ENCODE assay signal across 17 cellular contexts in genomic region chr3:133824961-133825485, GRCh38. TPM values are rescaled to one million over a fixed set of nuclear protein-coding genes. Genes with fewer than 3 reads are reported as not detected.
DNase-seq lines count a peak whose midpoint lies in the region; ATAC-seq and TF ChIP-seq lines count a peak whose summit lies in the region.
"Had no signal": no experiment of that assay in that cellular context is flagged by ENCODE, and none has a peak within 500 bp of the region (broad histone marks: within the 10 kb centered on the region; RNA-seq: fewer than 3 reads in every experiment).

No MANE protein-coding gene starts in this region.

- H4K20me1 ChIP-seq in GM23338 (replicated peaks; ENCODE audit: insufficient read depth), result no peaks in the 10 kb centered on the region; the same call in 1 of the 2 replicates

- no peaks in the 10 kb centered on the region for H3K27me3 ChIP-seq in GM23338 (ENCODE audit: insufficient read depth)

- H3K4me3 Mint-ChIP-seq in activated CD8-positive, alpha-beta memory T cell treated with anti-CD3 and anti-CD28 coated beads, Interleukin-2, amount 10 ng/mL, durations not matched to agents 7 days and 5 days, result no peak overlapping the region
- H3K4me3 Mint-ChIP-seq in GM23338 (no peak overlapping the region), endothelial cell (ENCODE audit: unreplicated experiment) (peak overlapping the region; percentile 51)
- H3K4me3 Mint-ChIP-seq: CD14-positive monocyte; CD8-positive, alpha-beta T cell had no signal

- H3K79me2 ChIP-seq in GM23338 (replicated peaks; ENCODE audit: insufficient read depth), result no peaks in the 10 kb centered on the region

- TF ChIP-seq CTCF in GM23338 (conservative IDR thresholded peaks at IDR 0.05; ENCODE audit: low read depth in 2 of 2) (no peak), endothelial cell (IDR thresholded peaks at IDR 0.05; ENCODE audit: unreplicated experiment) (no peak)

- no peaks in the 10 kb centered on the region for H3K4me1 ChIP-seq in GM23338 (ENCODE audit: insufficient read depth)

- no peak for ATAC-seq in activated CD8-positive, alpha-beta memory T cell treated with anti-CD3 and anti-CD28 coated beads, Interleukin-2, amount 10 ng/mL, durations not matched to agents 7 days and 5 days
- ATAC-seq in GM23338, result no peak
- no peak for ATAC-seq in stimulated activated naive CD8-positive, alpha-beta T cell treated with anti-CD3 and anti-CD28 coated beads, Interleukin-15, Interleukin-2, amounts not matched to agents 100 U/mL and 50 U/mL, for 24 hours
- ATAC-seq: CD8-positive, alpha-beta T cell had no signal

- H3K9me3 Mint-ChIP-seq in activated CD8-positive, alpha-beta memory T cell treated with anti-CD3 and anti-CD28 coated beads, Interleukin-2, amount 10 ng/mL, durations not matched to agents 7 days and 5 days (ENCODE audit: low read depth), result no peaks in the 10 kb centered on the region
- H3K9me3 Mint-ChIP-seq in GM23338 (no peaks in the 10 kb centered on the region), endothelial cell (ENCODE audit: unreplicated experiment) (no peaks in the 10 kb centered on the region)
- H3K9me3 Mint-ChIP-seq: CD14-positive monocyte; CD8-positive, alpha-beta T cell had no signal

- H3K9me2 ChIP-seq in GM23338 (ENCODE audit: insufficient read depth), result peaks cover 4% of the 10 kb centered on the region; the same call in 1 of the 2 replicates

- H3K4me1 Mint-ChIP-seq in activated CD8-positive, alpha-beta memory T cell treated with anti-CD3 and anti-CD28 coated beads, Interleukin-2, amount 10 ng/mL, durations not matched to agents 7 days and 5 days, result peaks cover 6% of the 10 kb centered on the region
- H3K4me1 Mint-ChIP-seq in GM23338 (peaks cover 20% of the 10 kb centered on the region), endothelial cell (ENCODE audit: unreplicated experiment) (no peaks in the 10 kb centered on the region)
- H3K4me1 Mint-ChIP-seq: CD14-positive monocyte had no signal

- no peaks in the 10 kb centered on the region for H3K27me3 Mint-ChIP-seq in activated CD8-positive, alpha-beta memory T cell treated with anti-CD3 and anti-CD28 coated beads, Interleukin-2, amount 10 ng/mL, durations not matched to agents 7 days and 5 days
- H3K27me3 Mint-ChIP-seq in GM23338 (ENCODE audit: insufficient read depth, low read depth, poor library complexity), result peaks cover 15% of the 10 kb centered on the region
- no peaks in the 10 kb centered on the region for H3K27me3 Mint-ChIP-seq in endothelial cell (ENCODE audit: unreplicated experiment)

- H3K27ac Mint-ChIP-seq in activated CD8-positive, alpha-beta memory T cell treated with anti-CD3 and anti-CD28 coated beads, Interleukin-2, amount 10 ng/mL, durations not matched to agents 7 days and 5 days, result no peak overlapping the region
- no peak overlapping the region for H3K27ac Mint-ChIP-seq in GM23338
- H3K27ac Mint-ChIP-seq in endothelial cell (ENCODE audit: unreplicated experiment), result no peak overlapping the region
- H3K27ac Mint-ChIP-seq: CD14-positive monocyte; CD8-positive, alpha-beta T cell had no signal

- H2AFZ ChIP-seq in GM23338, result no peak overlapping the region
- H2AFZ ChIP-seq: GM23248 had no signal

- H3K4me2 ChIP-seq in GM23338, result no peak overlapping the region

- peak; percentile 27 for DNase-seq in activated CD8-positive, alpha-beta memory T cell treated with anti-CD3 and anti-CD28 coated beads, Interleukin-2, amount 10 ng/mL, durations not matched to agents 7 days and 5 days
- DNase-seq in activated CD8-positive, alpha-beta memory T cell treated with anti-CD3 and anti-CD28 coated beads for 24 hours, result no peak
- DNase-seq in GM23338 (ENCODE audit: low spot score) (no peak), endothelial cell (ENCODE audit: low spot score) (no peak), cerebellar nuclear complex (lab: John Stamatoyannopoulos, UW) (no peak)
- DNase-seq in stimulated activated CD8-positive, alpha-beta memory T cell treated with anti-CD3 and anti-CD28 coated beads, Interleukin-4, amount 100 ng/mL, for 48 hours, result peak; percentile 22
- no peak for DNase-seq in NK-92 treated with Interleukin-12 subunit alpha and Interleukin-12 subunit beta, amount 100 ng/mL, for 24 hours (lab: John Stamatoyannopoulos, UW)
- DNase-seq in stimulated activated naive CD8-positive, alpha-beta T cell treated with anti-CD3 and anti-CD28 coated beads, Interleukin-15, Interleukin-2, amounts not matched to agents 100 U/mL and 50 U/mL, for 24 hours, result no peak
- DNase-seq: COR-L47, DMS153, DMS79 treated with DMSO at 0.1 percent for 48 hours, EL, GM23248, H7 had no signal

- H3F3A ChIP-seq in GM23338 (replicated peaks; ENCODE audit: low read depth), result no peaks in the 10 kb centered on the region

- CTCF ChIA-PET in activated CD8-positive, alpha-beta memory T cell treated with anti-CD3 and anti-CD28 coated beads, Interleukin-2, amount 10 ng/mL, durations not matched to agents 7 days and 5 days (lab: Charles Lee), result no interaction called here

- H3K36me3 Mint-ChIP-seq in activated CD8-positive, alpha-beta memory T cell treated with anti-CD3 and anti-CD28 coated beads, Interleukin-2, amount 10 ng/mL, durations not matched to agents 7 days and 5 days, result peaks cover 32% of the 10 kb centered on the region
- H3K36me3 Mint-ChIP-seq in GM23338 (ENCODE audit: low read depth), result peaks cover 55% of the 10 kb centered on the region
- H3K36me3 Mint-ChIP-seq in endothelial cell (ENCODE audit: low read depth, unreplicated experiment), result peaks cover 15% of the 10 kb centered on the region

- no peak overlapping the region for H3K4me3 ChIP-seq in GM23338
- H3K4me3 ChIP-seq: GM23248 had no signal

- peaks cover 11% of the 10 kb centered on the region; the same call in 1 of the 2 replicates for H3K36me3 ChIP-seq in GM23338 (ENCODE audit: insufficient read depth)

- no peak overlapping the region for H3K27ac ChIP-seq in GM23338 (ENCODE audit: low read depth)
- H3K27ac ChIP-seq: 22Rv1, GM23248 had no signal

TF ChIP-seq in GM23338, 12 proteins besides CTCF, POLR2A, EP300 and RAD21 (continues in another document):
- TF ChIP-seq, protein P1, sequence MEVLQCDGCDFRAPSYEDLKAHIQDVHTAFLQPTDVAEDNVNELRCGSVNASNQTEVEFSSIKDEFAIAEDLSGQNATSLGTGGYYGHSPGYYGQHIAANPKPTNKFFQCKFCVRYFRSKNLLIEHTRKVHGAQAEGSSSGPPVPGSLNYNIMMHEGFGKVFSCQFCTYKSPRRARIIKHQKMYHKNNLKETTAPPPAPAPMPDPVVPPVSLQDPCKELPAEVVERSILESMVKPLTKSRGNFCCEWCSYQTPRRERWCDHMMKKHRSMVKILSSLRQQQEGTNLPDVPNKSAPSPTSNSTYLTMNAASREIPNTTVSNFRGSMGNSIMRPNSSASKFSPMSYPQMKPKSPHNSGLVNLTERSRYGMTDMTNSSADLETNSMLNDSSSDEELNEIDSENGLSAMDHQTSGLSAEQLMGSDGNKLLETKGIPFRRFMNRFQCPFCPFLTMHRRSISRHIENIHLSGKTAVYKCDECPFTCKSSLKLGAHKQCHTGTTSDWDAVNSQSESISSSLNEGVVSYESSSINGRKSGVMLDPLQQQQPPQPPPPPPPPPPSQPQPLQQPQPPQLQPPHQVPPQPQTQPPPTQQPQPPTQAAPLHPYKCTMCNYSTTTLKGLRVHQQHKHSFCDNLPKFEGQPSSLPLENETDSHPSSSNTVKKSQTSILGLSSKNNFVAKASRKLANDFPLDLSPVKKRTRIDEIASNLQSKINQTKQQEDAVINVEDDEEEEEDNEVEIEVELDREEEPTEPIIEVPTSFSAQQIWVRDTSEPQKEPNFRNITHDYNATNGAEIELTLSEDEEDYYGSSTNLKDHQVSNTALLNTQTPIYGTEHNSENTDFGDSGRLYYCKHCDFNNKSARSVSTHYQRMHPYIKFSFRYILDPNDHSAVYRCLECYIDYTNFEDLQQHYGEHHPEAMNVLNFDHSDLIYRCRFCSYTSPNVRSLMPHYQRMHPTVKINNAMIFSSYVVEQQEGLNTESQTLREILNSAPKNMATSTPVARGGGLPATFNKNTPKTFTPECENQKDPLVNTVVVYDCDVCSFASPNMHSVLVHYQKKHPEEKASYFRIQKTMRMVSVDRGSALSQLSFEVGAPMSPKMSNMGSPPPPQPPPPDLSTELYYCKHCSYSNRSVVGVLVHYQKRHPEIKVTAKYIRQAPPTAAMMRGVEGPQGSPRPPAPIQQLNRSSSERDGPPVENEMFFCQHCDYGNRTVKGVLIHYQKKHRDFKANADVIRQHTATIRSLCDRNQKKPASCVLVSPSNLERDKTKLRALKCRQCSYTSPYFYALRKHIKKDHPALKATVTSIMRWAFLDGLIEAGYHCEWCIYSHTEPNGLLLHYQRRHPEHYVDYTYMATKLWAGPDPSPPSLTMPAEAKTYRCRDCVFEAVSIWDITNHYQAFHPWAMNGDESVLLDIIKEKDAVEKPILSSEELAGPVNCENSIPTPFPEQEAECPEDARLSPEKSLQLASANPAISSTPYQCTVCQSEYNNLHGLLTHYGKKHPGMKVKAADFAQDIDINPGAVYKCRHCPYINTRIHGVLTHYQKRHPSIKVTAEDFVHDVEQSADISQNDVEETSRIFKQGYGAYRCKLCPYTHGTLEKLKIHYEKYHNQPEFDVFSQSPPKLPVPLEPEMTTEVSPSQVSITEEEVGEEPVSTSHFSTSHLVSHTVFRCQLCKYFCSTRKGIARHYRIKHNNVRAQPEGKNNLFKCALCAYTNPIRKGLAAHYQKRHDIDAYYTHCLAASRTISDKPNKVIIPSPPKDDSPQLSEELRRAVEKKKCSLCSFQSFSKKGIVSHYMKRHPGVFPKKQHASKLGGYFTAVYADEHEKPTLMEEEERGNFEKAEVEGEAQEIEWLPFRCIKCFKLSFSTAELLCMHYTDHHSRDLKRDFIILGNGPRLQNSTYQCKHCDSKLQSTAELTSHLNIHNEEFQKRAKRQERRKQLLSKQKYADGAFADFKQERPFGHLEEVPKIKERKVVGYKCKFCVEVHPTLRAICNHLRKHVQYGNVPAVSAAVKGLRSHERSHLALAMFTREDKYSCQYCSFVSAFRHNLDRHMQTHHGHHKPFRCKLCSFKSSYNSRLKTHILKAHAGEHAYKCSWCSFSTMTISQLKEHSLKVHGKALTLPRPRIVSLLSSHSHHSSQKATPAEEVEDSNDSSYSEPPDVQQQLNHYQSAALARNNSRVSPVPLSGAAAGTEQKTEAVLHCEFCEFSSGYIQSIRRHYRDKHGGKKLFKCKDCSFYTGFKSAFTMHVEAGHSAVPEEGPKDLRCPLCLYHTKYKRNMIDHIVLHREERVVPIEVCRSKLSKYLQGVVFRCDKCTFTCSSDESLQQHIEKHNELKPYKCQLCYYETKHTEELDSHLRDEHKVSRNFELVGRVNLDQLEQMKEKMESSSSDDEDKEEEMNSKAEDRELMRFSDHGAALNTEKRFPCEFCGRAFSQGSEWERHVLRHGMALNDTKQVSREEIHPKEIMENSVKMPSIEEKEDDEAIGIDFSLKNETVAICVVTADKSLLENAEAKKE (CRISPR knock-in tag; IDR thresholded peaks at IDR 0.05), result no peak
- no peak for TF ChIP-seq NANOG (IDR thresholded peaks at IDR 0.05; ENCODE audit: borderline replicate concordance)
- TF ChIP-seq EZH2phosphoT487 (IDR thresholded peaks at IDR 0.05; ENCODE audit: unreplicated experiment), result no peak

RNA-seq across cellular contexts. Expression of gene SRPRB, which starts 19.4 kb away (rescaled TPM):
- 10 to 100 TPM; 44.2 to 61.3 TPM for total RNA-seq in activated CD8-positive, alpha-beta memory T cell treated with anti-CD3 and anti-CD28 coated beads, Interleukin-2, amount 10 ng/mL, durations not matched to agents 7 days and 5 days
- 25.3 and 25.6 TPM in 2 replicates for total RNA-seq in GM23338 (2014; rRNA removed; shearing (Covaris generic))
- 25.8 and 36.0 TPM in 2 replicates for polyA plus RNA-seq in GM23338 (2016; fragmentation: Nextera tagmentation; extraction: Ambion mirVana)
- total RNA-seq in endothelial cell (ENCODE audit: unreplicated experiment), result 22.9 TPM

Comparison
In these comparisons a context has a peak if more than half of its experiments do, and no peak if none do; other contexts are left out.
1. DNase-seq: peak in activated CD8-positive, alpha-beta memory T cell treated with anti-CD3 and anti-CD28 coated beads, Interleukin-2, amount 10 ng/mL, durations not matched to agents 7 days and 5 days (single experiment) and stimulated activated CD8-positive, alpha-beta memory T cell treated with anti-CD3 and anti-CD28 coated beads, Interleukin-4, amount 100 ng/mL, for 48 hours (single experiment); none in activated CD8-positive, alpha-beta memory T cell treated with anti-CD3 and anti-CD28 coated beads for 24 hours (single experiment), GM23338 (single experiment), endothelial cell (single experiment), NK-92 treated with Interleukin-12 subunit alpha and Interleukin-12 subunit beta, amount 100 ng/mL, for 24 hours (single experiment), cerebellar nuclear complex (0 of 2) and stimulated activated naive CD8-positive, alpha-beta T cell treated with anti-CD3 and anti-CD28 coated beads, Interleukin-15, Interleukin-2, amounts not matched to agents 100 U/mL and 50 U/mL, for 24 hours (single experiment).